In genomic region chr3:16309558-16309957, GRCh38 we compare ENCODE assay signal across 8 cellular contexts. TPM values are rescaled to one million over a fixed set of nuclear protein-coding genes. Genes with fewer than 3 reads are reported as not detected.
DNase-seq lines count a peak whose midpoint lies in the region; ATAC-seq and TF ChIP-seq lines count a peak whose summit lies in the region.

No MANE protein-coding gene starts in this region.

- H3K4me3 Mint-ChIP-seq in activated CD8-positive, alpha-beta memory T cell treated with anti-CD3 and anti-CD28 coated beads, Interleukin-2, amount 10 ng/mL, durations not matched to agents 7 days and 5 days, result peak overlapping the region; percentile 57

- H3K36me3 ChIP-seq in OCI-LY7 (ENCODE audit: insufficient read depth, low read length), result peaks cover 89% of the 10 kb centered on the region
- peaks cover 0 to 24% (median 0%) of the 10 kb centered on the region in 3 donors for H3K36me3 ChIP-seq in Peyer's patch

- H3K4me3 ChIP-seq in choroid plexus epithelial cell (ENCODE audit: low read depth, low read length) (no peak overlapping the region), OCI-LY7 (ENCODE audit: low read depth, low read length, poor library complexity, severe bottlenecking) (no peak overlapping the region), Peyer's patch (no peak overlapping the region)

- CTCF ChIA-PET in activated CD8-positive, alpha-beta memory T cell treated with anti-CD3 and anti-CD28 coated beads, Interleukin-2, amount 10 ng/mL, durations not matched to agents 7 days and 5 days (lab: Charles Lee), result interaction anchor here (0.9 to 2.2 kb wide), 3 partner anchors 9 to 44 kb away, joined by 3 to 10 read pairs (median 4); partner anchors contain the start of genes DPH3 and OXNAD1
- CTCF ChIA-PET in RWPE1 (lab: Yijun Ruan, JAX) (no interaction called here), OCI-LY7 (lab: Charles Lee; ENCODE audit: unreplicated experiment) (no interaction called here)

- H3K4me1 Mint-ChIP-seq in activated CD8-positive, alpha-beta memory T cell treated with anti-CD3 and anti-CD28 coated beads, Interleukin-2, amount 10 ng/mL, durations not matched to agents 7 days and 5 days, result peaks cover 90% of the 10 kb centered on the region

- H3K9me3 Mint-ChIP-seq in activated CD8-positive, alpha-beta memory T cell treated with anti-CD3 and anti-CD28 coated beads, Interleukin-2, amount 10 ng/mL, durations not matched to agents 7 days and 5 days (ENCODE audit: low read depth), result no peaks in the 10 kb centered on the region

- H3K27me3 ChIP-seq in Peyer's patch, result no peaks in the 10 kb centered on the region

- H3K79me2 ChIP-seq in OCI-LY7 (ENCODE audit: insufficient read depth, low read depth, low read length), result no peaks in the 10 kb centered on the region

- TF ChIP-seq CTCF in RWPE1 (conservative IDR thresholded peaks at IDR 0.05; ENCODE audit: low read depth) (no peak), choroid plexus epithelial cell (conservative IDR thresholded peaks at IDR 0.05; ENCODE audit: low read depth, low read length) (no peak), OCI-LY7 (conservative IDR thresholded peaks at IDR 0.05; ENCODE audit: low read length) (no peak), Peyer's patch (IDR thresholded peaks at IDR 0.05) (no peak)

- peak; percentile 87 for ATAC-seq in activated CD8-positive, alpha-beta memory T cell treated with anti-CD3 and anti-CD28 coated beads, Interleukin-2, amount 10 ng/mL, durations not matched to agents 7 days and 5 days
- peak; percentile 67 for ATAC-seq in HG03045 (IDR thresholded peaks at IDR 0.05; ENCODE audit: unreplicated experiment)

- H3K36me3 Mint-ChIP-seq in activated CD8-positive, alpha-beta memory T cell treated with anti-CD3 and anti-CD28 coated beads, Interleukin-2, amount 10 ng/mL, durations not matched to agents 7 days and 5 days, result peaks cover 73% of the 10 kb centered on the region

- no peak overlapping the region for H3K4me2 ChIP-seq in OCI-LY7 (ENCODE audit: low read length)

- peak overlapping the region; percentile 93 for H3K27ac Mint-ChIP-seq in activated CD8-positive, alpha-beta memory T cell treated with anti-CD3 and anti-CD28 coated beads, Interleukin-2, amount 10 ng/mL, durations not matched to agents 7 days and 5 days

- intact Hi-C loops in OCI-LY7 (cut with micrococcal nuclease; ENCODE audit: unreplicated experiment), result no loop called here

- H4K20me1 ChIP-seq in OCI-LY7 (ENCODE audit: insufficient read depth, low read length), result no peaks in the 10 kb centered on the region

- peaks cover 5% of the 10 kb centered on the region for H3K4me1 ChIP-seq in OCI-LY7 (ENCODE audit: insufficient read depth, low read length, poor library complexity, severe bottlenecking)
- H3K4me1 ChIP-seq in Peyer's patch, result peaks cover 0 to 23% (median 2%) of the 10 kb centered on the region in 4 donors

- POLR2A ChIA-PET in RWPE1 (lab: Yijun Ruan, JAX; ENCODE audit: low non-redundant PET), result no interaction called here
- POLR2A ChIA-PET in OCI-LY7 (lab: Charles Lee), result interaction anchor here (0.6 kb wide), 1 partner anchor 270 kb away, joined by 3 read pairs; no protein-coding TSS in a partner anchor

- no peak overlapping the region for H3K27ac ChIP-seq in RWPE1
- no peak overlapping the region for H3K27ac ChIP-seq in OCI-LY7 (ENCODE audit: low read depth, low read length, poor library complexity, severe bottlenecking)
- peak overlapping the region in 2 of 4 donors; percentile 10 to 73 for H3K27ac ChIP-seq in Peyer's patch

- DNase-seq in activated CD8-positive, alpha-beta memory T cell treated with anti-CD3 and anti-CD28 coated beads, Interleukin-2, amount 10 ng/mL, durations not matched to agents 7 days and 5 days, result peak; percentile 76
- DNase-seq in activated CD8-positive, alpha-beta memory T cell treated with anti-CD3 and anti-CD28 coated beads for 24 hours, result no peak
- peak; percentile 49 for DNase-seq in RWPE1 (ENCODE audit: low spot score)
- peak; percentile 64 for DNase-seq in choroid plexus epithelial cell (ENCODE audit: low read depth)
- DNase-seq in stimulated activated naive CD4-positive, alpha-beta T cell treated with Interleukin-2 at 50 U/mL for 16 hours (lab: John Stamatoyannopoulos, UW), result peak; percentile 49
- no peak for DNase-seq in OCI-LY7 (ENCODE audit: low spot score)
- no peak for DNase-seq in Peyer's patch

- H3K27me3 Mint-ChIP-seq in activated CD8-positive, alpha-beta memory T cell treated with anti-CD3 and anti-CD28 coated beads, Interleukin-2, amount 10 ng/mL, durations not matched to agents 7 days and 5 days, result no peaks in the 10 kb centered on the region

- H2AFZ ChIP-seq in OCI-LY7 (ENCODE audit: low read length), result no peak overlapping the region

- no TSS peak for BruUV-seq in OCI-LY7 (replicated peaks; lab: Mats Ljungman, UMichigan)

- H3K9me2 ChIP-seq in OCI-LY7 (ENCODE audit: insufficient read depth, low read length), result no peaks in the 10 kb centered on the region

- TF ChIP-seq POLR2A in Peyer's patch (IDR thresholded peaks at IDR 0.05), result no peak

- H3K9me3 ChIP-seq in OCI-LY7 (ENCODE audit: low read length) (no peaks in the 10 kb centered on the region), Peyer's patch (no peaks in the 10 kb centered on the region)

RNA-seq across cellular contexts. Expression of gene OXNAD1, which starts 44.5 kb away (rescaled TPM):
- total RNA-seq in activated CD8-positive, alpha-beta memory T cell treated with anti-CD3 and anti-CD28 coated beads, Interleukin-2, amount 10 ng/mL, durations not matched to agents 7 days and 5 days, result 10 to 100 TPM; 44.9 to 47.4 TPM
- 16.6 and 18.7 TPM in 2 replicates for total RNA-seq in OCI-LY7 (2014; rRNA removed; shearing (Covaris generic))
- total RNA-seq in OCI-LY7 (2022) (18.1 and 22.0 TPM in 2 replicates), Peyer's patch (10 to 100 TPM; 44.5 to 45.8 (median 45.2) TPM)

RNA-seq across cellular contexts. Expression of gene DPH3, which starts 44.8 kb away (rescaled TPM):
- 10 to 100 TPM; 13.9 to 23.8 TPM for total RNA-seq in activated CD8-positive, alpha-beta memory T cell treated with anti-CD3 and anti-CD28 coated beads, Interleukin-2, amount 10 ng/mL, durations not matched to agents 7 days and 5 days
- 4.8 and 7.3 TPM in 2 replicates for total RNA-seq in OCI-LY7 (2014; rRNA removed; shearing (Covaris generic))
- 14.4 and 19.0 TPM in 2 replicates for total RNA-seq in OCI-LY7 (2022)
- 10 to 100 TPM; 17.8 to 33.8 (median 24.3) TPM for total RNA-seq in Peyer's patch

Comparison
In these comparisons a context has a peak if more than half of its experiments do, and no peak if none do; other contexts are left out.
1. DNase-seq: peak in activated CD8-positive, alpha-beta memory T cell treated with anti-CD3 and anti-CD28 coated beads, Interleukin-2, amount 10 ng/mL, durations not matched to agents 7 days and 5 days (single experiment), RWPE1 (single experiment), choroid plexus epithelial cell (single experiment) and stimulated activated naive CD4-positive, alpha-beta T cell treated with Interleukin-2 at 50 U/mL for 16 hours (single experiment); none in activated CD8-positive, alpha-beta memory T cell treated with anti-CD3 and anti-CD28 coated beads for 24 hours (single experiment), OCI-LY7 (single experiment) and Peyer's patch (0 of 3).